28 cellular contexts compared by ENCODE assay signal in the genomic region with DNA sequence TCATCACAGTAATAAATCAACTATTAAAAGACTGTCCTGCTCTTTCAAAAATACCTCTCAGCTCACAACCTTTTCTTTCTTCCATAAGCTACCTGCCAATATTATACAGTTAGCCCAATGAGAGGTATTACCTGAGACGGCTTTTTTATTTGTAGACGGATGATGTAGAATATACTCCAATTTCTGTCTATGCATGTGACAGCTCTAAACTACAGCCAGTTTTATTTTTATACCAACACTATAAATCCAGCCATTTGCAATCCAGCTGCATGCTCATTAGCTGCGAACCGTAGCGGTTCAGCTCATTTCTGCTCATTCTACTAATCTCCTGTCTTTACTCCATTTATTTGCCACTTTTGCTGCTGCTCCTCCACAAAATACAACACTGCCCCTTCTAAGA.
"Had no signal": no experiment of that assay in that cellular context is flagged by ENCODE, and none has a peak within 500 bp of the region (broad histone marks: within the 10 kb centered on the region; RNA-seq: fewer than 3 reads in every experiment).

No MANE protein-coding gene starts in this region.

- H3K27ac ChIP-seq: stomach, suprapubic skin, testis, thoracic aorta, thyroid gland, tibial artery, tibial nerve, transverse colon, upper lobe of left lung, upper lobe of right lung, uterus, vagina had no signal

- H3K36me3 Mint-ChIP-seq: stimulated activated effector memory CD8-positive, alpha-beta T cell treated with anti-CD3 and anti-CD28 coated beads, Interleukin-12 subunit alpha, Interleukin-12 subunit beta, amount 100 ng/mL, for 72 hours had no signal

- H3K9me3 Mint-ChIP-seq: stimulated activated effector memory CD8-positive, alpha-beta T cell treated with anti-CD3 and anti-CD28 coated beads, Interleukin-12 subunit alpha, Interleukin-12 subunit beta, amount 100 ng/mL, for 72 hours; stimulated activated memory B cell treated with anti-CD40 and anti-IgM and Interleukin-4, amounts not matched to agents 10 μg/mL and 1 μg/mL and 100 μg/mL, for 72 hours; stimulated activated naive B cell treated with anti-CD40 and anti-IgM and Interleukin-4, amounts not matched to agents 10 μg/mL and 1 μg/mL and 100 μg/mL, for 72 hours; stimulated activated naive CD8-positive, alpha-beta T cell treated with anti-CD3 and anti-CD28 coated beads, Interleukin-15, amount 100 ng/mL, for 72 hours; stimulated activated naive CD8-positive, alpha-beta T cell treated with anti-CD3 and anti-CD28 coated beads, Interleukin-15, Interleukin-2, amounts not matched to agents 100 ng/mL and 50 ng/mL, for 24 hours; type B pancreatic cell had no signal

- H3K36me3 ChIP-seq: suprapubic skin, thoracic aorta, thyroid gland, tibial artery, tibial nerve, transverse colon, upper lobe of left lung, upper lobe of right lung, uterus, vagina had no signal

- ATAC-seq: stimulated activated effector memory CD8-positive, alpha-beta T cell treated with anti-CD3 and anti-CD28 coated beads, Interleukin-12 subunit alpha, Interleukin-12 subunit beta, amount 100 ng/mL, for 72 hours; stimulated activated memory B cell treated with anti-CD40 and anti-IgM and Interleukin-4, amounts not matched to agents 10 μg/mL and 1 μg/mL and 100 μg/mL, for 72 hours; stimulated activated naive B cell treated with anti-CD40 and anti-IgM and Interleukin-4, amounts not matched to agents 10 μg/mL and 1 μg/mL and 100 μg/mL, for 72 hours; stimulated activated naive CD8-positive, alpha-beta T cell treated with anti-CD3 and anti-CD28 coated beads, Interleukin-15, amount 100 ng/mL, for 72 hours; stimulated activated naive CD8-positive, alpha-beta T cell treated with anti-CD3 and anti-CD28 coated beads, Interleukin-15, Interleukin-2, amounts not matched to agents 100 U/mL and 50 U/mL, for 24 hours; upper lobe of right lung had no signal

- H3K27me3 Mint-ChIP-seq: stimulated activated memory B cell treated with anti-CD40 and anti-IgM and Interleukin-4, amounts not matched to agents 10 μg/mL and 1 μg/mL and 100 μg/mL, for 72 hours; stimulated activated naive B cell treated with anti-CD40 and anti-IgM and Interleukin-4, amounts not matched to agents 10 μg/mL and 1 μg/mL and 100 μg/mL, for 72 hours; stimulated activated naive CD8-positive, alpha-beta T cell treated with anti-CD3 and anti-CD28 coated beads, Interleukin-15, amount 100 ng/mL, for 72 hours; stimulated activated naive CD8-positive, alpha-beta T cell treated with anti-CD3 and anti-CD28 coated beads, Interleukin-15, Interleukin-2, amounts not matched to agents 100 ng/mL and 50 ng/mL, for 24 hours; type B pancreatic cell had no signal

- H3K4me3 Mint-ChIP-seq: stimulated activated effector memory CD8-positive, alpha-beta T cell treated with anti-CD3 and anti-CD28 coated beads, Interleukin-12 subunit alpha, Interleukin-12 subunit beta, amount 100 ng/mL, for 72 hours; stimulated activated memory B cell treated with anti-CD40 and anti-IgM and Interleukin-4, amounts not matched to agents 10 μg/mL and 1 μg/mL and 100 μg/mL, for 72 hours; stimulated activated naive B cell treated with anti-CD40 and anti-IgM and Interleukin-4, amounts not matched to agents 10 μg/mL and 1 μg/mL and 100 μg/mL, for 72 hours; stimulated activated naive CD8-positive, alpha-beta T cell treated with anti-CD3 and anti-CD28 coated beads, Interleukin-15, amount 100 ng/mL, for 72 hours; stimulated activated naive CD8-positive, alpha-beta T cell treated with anti-CD3 and anti-CD28 coated beads, Interleukin-15, Interleukin-2, amounts not matched to agents 100 ng/mL and 50 ng/mL, for 24 hours; type B pancreatic cell had no signal

- H3K4me3 ChIP-seq: stomach, suprapubic skin, testis, thoracic aorta, thyroid gland, tibial artery, tibial nerve, transverse colon, upper lobe of left lung, upper lobe of right lung, uterus, vagina had no signal

- H3K27me3 ChIP-seq: stomach, suprapubic skin, testis, thyroid gland, tibial artery, tibial nerve, transverse colon, upper lobe of left lung, upper lobe of right lung, uterus, vagina had no signal

- H3K9me3 ChIP-seq: stomach, suprapubic skin, testis, thoracic aorta, thyroid gland, tibial artery, tibial nerve, transverse colon, upper lobe of left lung, upper lobe of right lung, uterus, vagina had no signal

- H3K27ac Mint-ChIP-seq: stimulated activated effector memory CD8-positive, alpha-beta T cell treated with anti-CD3 and anti-CD28 coated beads, Interleukin-12 subunit alpha, Interleukin-12 subunit beta, amount 100 ng/mL, for 72 hours; stimulated activated memory B cell treated with anti-CD40 and anti-IgM and Interleukin-4, amounts not matched to agents 10 μg/mL and 1 μg/mL and 100 μg/mL, for 72 hours; stimulated activated naive B cell treated with anti-CD40 and anti-IgM and Interleukin-4, amounts not matched to agents 10 μg/mL and 1 μg/mL and 100 μg/mL, for 72 hours; stimulated activated naive CD8-positive, alpha-beta T cell treated with anti-CD3 and anti-CD28 coated beads, Interleukin-15, amount 100 ng/mL, for 72 hours; stimulated activated naive CD8-positive, alpha-beta T cell treated with anti-CD3 and anti-CD28 coated beads, Interleukin-15, Interleukin-2, amounts not matched to agents 100 ng/mL and 50 ng/mL, for 24 hours; type B pancreatic cell had no signal

- H3K4me1 ChIP-seq: transverse colon, upper lobe of right lung, uterus had no signal

- DNase-seq: stimulated activated CD4-positive, alpha-beta T cell treated with anti-CD3 and anti-CD28 coated beads, Interleukin-2, amount 100 ng/mL, for 48 hours; stimulated activated CD4-positive, alpha-beta T cell treated with anti-CD3 and anti-CD28 coated beads, Interleukin-4, amount 100 ng/mL, for 1 hour; stimulated activated CD4-positive, alpha-beta T cell treated with anti-CD3 and anti-CD28 coated beads, Interleukin-4, amount 100 ng/mL, for 24 hours; stimulated activated CD4-positive, alpha-beta T cell treated with anti-CD3 and anti-CD28 coated beads, Interleukin-4, amount 100 ng/mL, for 4 hours; stimulated activated CD8-positive, alpha-beta memory T cell treated with anti-CD3 and anti-CD28 coated beads, Interleukin-4, amount 100 ng/mL, for 48 hours; stimulated activated naive B cell treated with anti-CD40 and anti-IgM and Interleukin-4, amounts not matched to agents 10 μg/mL and 1 μg/mL and 100 μg/mL, for 72 hours; stimulated activated naive CD4-positive, alpha-beta T cell; stimulated activated naive CD4-positive, alpha-beta T cell treated with Interleukin-2 at 50 U/mL for 16 hours; stimulated activated naive CD8-positive, alpha-beta T cell treated with anti-CD3 and anti-CD28 coated beads, Interleukin-15, amount 100 ng/mL, for 72 hours; stimulated activated naive CD8-positive, alpha-beta T cell treated with anti-CD3 and anti-CD28 coated beads, Interleukin-15, Interleukin-2, amounts not matched to agents 100 U/mL and 50 U/mL, for 24 hours; stomach; substantia nigra; testis; thyroid gland; tibial artery; transverse colon; trophoblast cell; upper lobe of left lung; upper lobe of right lung; uterus had no signal
